Comparison of ENCODE assay signal across 7 cellular contexts in genomic region chr9:34654317-34655083, GRCh38. TPM values are rescaled to one million over a fixed set of nuclear protein-coding genes. Genes with fewer than 3 reads are reported as not detected.
DNase-seq lines count a peak whose midpoint lies in the region; TF ChIP-seq lines count a peak whose summit lies in the region.
"Had no signal": no experiment of that assay in that cellular context is flagged by ENCODE, and none has a peak within 500 bp of the region (broad histone marks: within the 10 kb centered on the region; RNA-seq: fewer than 3 reads in every experiment).

No MANE protein-coding gene starts in this region.

- no peaks in the 10 kb centered on the region for H3K27me3 ChIP-seq in hepatocyte

- WGBS in hepatocyte (ENCODE audit: low lambda C conversion rate, missing lambda C conversion rate): 47% methylated on average over 12 of the region's 12 CpGs

- TF ChIP-seq CTCF in hepatocyte (IDR thresholded peaks at IDR 0.05; ENCODE audit: poor library complexity): no peak

- H3K27ac ChIP-seq in hepatocyte: peak overlapping the region; percentile 94

- H4K20me1 ChIP-seq in hepatocyte (ENCODE audit: insufficient read depth, poor library complexity, severe bottlenecking): no peaks in the 10 kb centered on the region

- peaks cover 36% of the 10 kb centered on the region for H3K4me1 ChIP-seq in hepatocyte (ENCODE audit: insufficient read depth)

- H3K4me3 ChIP-seq in hepatocyte: no peak overlapping the region

- H2AFZ ChIP-seq in hepatocyte: no peak overlapping the region

- H3K36me3 ChIP-seq in hepatocyte (replicated peaks; ENCODE audit: insufficient read depth, low read depth): no peaks in the 10 kb centered on the region

- no peaks in the 10 kb centered on the region for H3K9me3 ChIP-seq in hepatocyte (ENCODE audit: low read depth)

- H3K4me1 Mint-ChIP-seq in activated naive CD8-positive, alpha-beta T cell (ENCODE audit: low read depth): peaks cover 25% of the 10 kb centered on the region
- H3K4me1 Mint-ChIP-seq in activated naive CD8-positive, alpha-beta T cell treated with anti-CD3 and anti-CD28 coated beads for 36 hours: peaks cover 17% of the 10 kb centered on the region

- DNase-seq in activated naive CD8-positive, alpha-beta T cell treated with anti-CD3 and anti-CD28 coated beads for 36 hours: no peak
- peak; percentile 68 for DNase-seq in hepatocyte (ENCODE audit: low spot score)
- peak; percentile 74 for DNase-seq in ureter (ENCODE audit: low spot score)
- DNase-seq in Kasumi-1 (lab: John Stamatoyannopoulos, UW): no peak
- DNase-seq in NCI-H187 treated with DMSO at 0.1 percent for 48 hours (lab: John Stamatoyannopoulos, UW): no peak

- H3K27me3 Mint-ChIP-seq in activated naive CD8-positive, alpha-beta T cell: no peaks in the 10 kb centered on the region
- H3K27me3 Mint-ChIP-seq in activated naive CD8-positive, alpha-beta T cell treated with anti-CD3 and anti-CD28 coated beads for 36 hours: no peaks in the 10 kb centered on the region

- no peaks in the 10 kb centered on the region for H3K9me3 Mint-ChIP-seq in activated naive CD8-positive, alpha-beta T cell (ENCODE audit: low read depth)
- no peaks in the 10 kb centered on the region for H3K9me3 Mint-ChIP-seq in activated naive CD8-positive, alpha-beta T cell treated with anti-CD3 and anti-CD28 coated beads for 36 hours

- H3K4me2 ChIP-seq in hepatocyte: peak overlapping the region; percentile 87

- H3K27ac Mint-ChIP-seq in activated naive CD8-positive, alpha-beta T cell: peak overlapping the region; percentile 41
- no peak overlapping the region for H3K27ac Mint-ChIP-seq in activated naive CD8-positive, alpha-beta T cell treated with anti-CD3 and anti-CD28 coated beads for 36 hours

- no peaks in the 10 kb centered on the region for H3K36me3 Mint-ChIP-seq in activated naive CD8-positive, alpha-beta T cell
- H3K36me3 Mint-ChIP-seq in activated naive CD8-positive, alpha-beta T cell treated with anti-CD3 and anti-CD28 coated beads for 36 hours: peaks cover under 1% of the 10 kb centered on the region

- H3K79me2 ChIP-seq in hepatocyte: peaks cover 8% of the 10 kb centered on the region

- no peaks in the 10 kb centered on the region for H3K9me2 ChIP-seq in hepatocyte (replicated peaks; ENCODE audit: insufficient read depth)

- H3K4me3 Mint-ChIP-seq in activated naive CD8-positive, alpha-beta T cell: no peak overlapping the region
- no peak overlapping the region for H3K4me3 Mint-ChIP-seq in activated naive CD8-positive, alpha-beta T cell treated with anti-CD3 and anti-CD28 coated beads for 36 hours

RNA-seq across cellular contexts. Expression of gene IL11RA, which starts 2.5 kb away (rescaled TPM):
- 10 to 100 TPM; 12.1 to 13.0 TPM for total RNA-seq in activated naive CD8-positive, alpha-beta T cell treated with anti-CD3 and anti-CD28 coated beads for 36 hours
- total RNA-seq in hepatocyte: 69.4 and 74.6 TPM in 2 replicates
- polyA plus RNA-seq in hepatocyte: 91.8 and 97.2 TPM in 2 replicates
- 19.4 TPM for total RNA-seq in ureter

RNA-seq across cellular contexts. Expression of gene CCL27, which starts 8.0 kb away (rescaled TPM):
- total RNA-seq in activated naive CD8-positive, alpha-beta T cell treated with anti-CD3 and anti-CD28 coated beads for 36 hours: under 1 TPM in 1 of 2 experiments, not detected in 1; 0.82 TPM
- total RNA-seq in hepatocyte (not detected in 2 replicates), ureter (0.68 TPM)
- 0.81 TPM in 1 of 2 replicates, not detected in the other for polyA plus RNA-seq in hepatocyte
- polyA plus RNA-seq: AG04450 had no signal

RNA-seq across cellular contexts. Expression of gene GALT, which starts 8.0 kb away (rescaled TPM):
- total RNA-seq in activated naive CD8-positive, alpha-beta T cell treated with anti-CD3 and anti-CD28 coated beads for 36 hours: 10 to 100 TPM; 42.4 to 43.4 TPM
- 46.1 and 53.2 TPM in 2 replicates for total RNA-seq in hepatocyte
- polyA plus RNA-seq in hepatocyte: 119 and 121 TPM in 2 replicates
- 52.7 TPM for total RNA-seq in ureter

RNA-seq across cellular contexts. Expression of gene SIGMAR1, which starts 16.9 kb away (rescaled TPM):
- 100 to 1,000 TPM; 111 to 113 TPM for total RNA-seq in activated naive CD8-positive, alpha-beta T cell treated with anti-CD3 and anti-CD28 coated beads for 36 hours
- total RNA-seq in hepatocyte (126 and 141 TPM in 2 replicates), ureter (56.8 TPM)
- polyA plus RNA-seq in hepatocyte: 212 and 240 TPM in 2 replicates

RNA-seq across cellular contexts. Expression of gene ARID3C, which starts 25.6 kb away (rescaled TPM):
- under 1 TPM in 1 of 2 experiments, not detected in 1; 0.31 TPM for total RNA-seq in activated naive CD8-positive, alpha-beta T cell treated with anti-CD3 and anti-CD28 coated beads for 36 hours
- 0.27 TPM in 1 of 2 replicates, not detected in the other for total RNA-seq in hepatocyte
- 0.21 TPM in 1 of 2 replicates, not detected in the other for polyA plus RNA-seq in hepatocyte
- not detected for total RNA-seq in ureter
- polyA plus RNA-seq: AG04450 had no signal

Comparison
In these comparisons a context has a peak if more than half of its experiments do, and no peak if none do; other contexts are left out.
1. DNase-seq: peak in hepatocyte (single experiment) and ureter (single experiment); none in activated naive CD8-positive, alpha-beta T cell treated with anti-CD3 and anti-CD28 coated beads for 36 hours (single experiment), Kasumi-1 (0 of 2) and NCI-H187 treated with DMSO at 0.1 percent for 48 hours (single experiment).